Comparison of ENCODE assay signal across 8 cellular contexts in genomic region chr7:1460757-1461639, GRCh38. TPM values are rescaled to one million over a fixed set of nuclear protein-coding genes. Genes with fewer than 3 reads are reported as not detected.
A peak's percentile ranks its signal among the peaks of the same experiment; 100 is the strongest.
DNase-seq lines count a peak whose midpoint lies in the region; ATAC-seq and TF ChIP-seq lines count a peak whose summit lies in the region.

No MANE protein-coding gene starts in this region.

- H3K27me3 ChIP-seq in H7 (ENCODE audit: control insufficient read depth, insufficient read depth, low read length) (no peaks in the 10 kb centered on the region), right atrium auricular region (no peaks in the 10 kb centered on the region), skeletal muscle tissue (ENCODE audit: control insufficient read depth in 3 of 3, insufficient read depth in 3 of 3, low read length in 3 of 3) (no peaks in the 10 kb centered on the region)

- H3K4me1 ChIP-seq in right atrium auricular region (peaks cover 0 to 70% of the 10 kb centered on the region in 2 donors), skeletal muscle tissue (ENCODE audit: control insufficient read depth in 3 of 3, insufficient read depth in 3 of 3, low read length in 3 of 3) (peaks cover 36 to 58% (median 37%) of the 10 kb centered on the region in 3 donors)

- peak overlapping the region; percentile 56 for H3K27ac ChIP-seq in VCaP
- H3K27ac ChIP-seq in right atrium auricular region: peak overlapping the region; percentile 79 to 82
- peak overlapping the region; percentile 83 for H3K27ac ChIP-seq in skeletal muscle tissue (ENCODE audit: low read depth, low read length)

- DNase-seq in H7 (peak; percentile 93), right atrium auricular region (ENCODE audit: low spot score) (peak; percentile 72)
- DNase-seq in activated effector memory CD4-positive, alpha-beta T cell treated with Interleukin-2 at 50 U/mL for 16 hours: no peak

- H3K9ac ChIP-seq in skeletal muscle tissue (ENCODE audit: low read depth in 1 of 3, low read length in 3 of 3): peak overlapping the region; percentile 80 to 91 (median 82)

- no peaks in the 10 kb centered on the region for H3K9me3 ChIP-seq in right atrium auricular region
- no peaks in the 10 kb centered on the region for H3K9me3 ChIP-seq in skeletal muscle tissue (ENCODE audit: control insufficient read depth in 3 of 3, low read length in 3 of 3)

- no peak overlapping the region for H3K4me3 ChIP-seq in H7 (ENCODE audit: insufficient read depth, low read depth, low read length)
- H3K4me3 ChIP-seq in right atrium auricular region: peak overlapping the region; percentile 4 to 95
- peak overlapping the region; percentile 83 to 87 (median 86) for H3K4me3 ChIP-seq in skeletal muscle tissue (ENCODE audit: low read length in 3 of 3)

- TF ChIP-seq POLR2A in GM18505 (IDR thresholded peaks at IDR 0.05; ENCODE audit: borderline replicate concordance, extremely low read depth, insufficient read depth, insufficient read length): no peak

- ATAC-seq in GM19395 (IDR thresholded peaks at IDR 0.05; ENCODE audit: unreplicated experiment): no peak
- no peak for ATAC-seq in GM21381 (IDR thresholded peaks at IDR 0.05; ENCODE audit: unreplicated experiment)
- no peak for ATAC-seq in GM18505 (IDR thresholded peaks at IDR 0.05; ENCODE audit: unreplicated experiment)

- no peak for TF ChIP-seq CTCF in VCaP (conservative IDR thresholded peaks at IDR 0.05)
- TF ChIP-seq CTCF in right atrium auricular region (IDR thresholded peaks at IDR 0.05): no peak

- H3K36me3 ChIP-seq in H7 (replicated peaks; ENCODE audit: control insufficient read depth, insufficient read depth, low read length) (no peaks in the 10 kb centered on the region), right atrium auricular region (no peaks in the 10 kb centered on the region), skeletal muscle tissue (ENCODE audit: control insufficient read depth in 3 of 3, insufficient read depth in 3 of 3, low read length in 3 of 3) (no peaks in the 10 kb centered on the region)

RNA-seq across cellular contexts. Expression of gene MICALL2, which starts 1.7 kb away (rescaled TPM):
- total RNA-seq in H7 (2014; rRNA removed; shearing (Covaris generic)): 5.2 and 7.6 TPM in 2 replicates
- 1 to 10 TPM; 3.6 to 9.4 TPM for total RNA-seq in right atrium auricular region
- total RNA-seq in skeletal muscle tissue: 3.1 TPM

RNA-seq across cellular contexts. Expression of gene INTS1, which starts 43.2 kb away (rescaled TPM):
- 71.8 and 78.7 TPM in 2 replicates for total RNA-seq in H7 (2014; rRNA removed; shearing (Covaris generic))
- total RNA-seq in right atrium auricular region: 10 to 100 TPM; 29.0 to 47.0 TPM
- total RNA-seq in skeletal muscle tissue: 16.7 TPM
